In genomic region chr16:72576189-72576588, GRCh38 we compare ENCODE assay signal across 31 cellular contexts.
"Had no signal": no experiment of that assay in that cellular context is flagged by ENCODE, and none has a peak within 500 bp of the region (broad histone marks: within the 10 kb centered on the region; RNA-seq: fewer than 3 reads in every experiment).

No MANE protein-coding gene starts in this region.

- H3K4me3 Mint-ChIP-seq: mesothelial cell of epicardium; naive B cell; natural killer cell; nephron progenitor cell; neural progenitor cell; stimulated activated naive B cell treated with anti-CD40 and anti-IgM and Interleukin-4, amounts not matched to agents 10 μg/mL and 1 μg/mL and 100 μg/mL, for 72 hours had no signal

- H3K27ac ChIP-seq: heart right ventricle, hepatocyte, left lung, neural progenitor cell, neutrophil, parathyroid adenoma, psoas muscle, skin epidermis, stomach, testis, thyroid gland, upper lobe of right lung had no signal

- H3K79me2 ChIP-seq: hepatocyte, parathyroid adenoma had no signal

- ATAC-seq: heart right ventricle; left cardiac atrium; left lung; natural killer cell; psoas muscle; right cardiac atrium; sciatic nerve; stimulated activated naive B cell treated with anti-CD40 and anti-IgM and Interleukin-4, amounts not matched to agents 10 μg/mL and 1 μg/mL and 100 μg/mL, for 72 hours; stimulated activated naive CD8-positive, alpha-beta T cell treated with anti-CD3 and anti-CD28 coated beads, Interleukin-15, Interleukin-2, amounts not matched to agents 100 U/mL and 50 U/mL, for 24 hours; upper lobe of right lung had no signal

- H3K27me3 Mint-ChIP-seq: naive B cell; stimulated activated naive B cell treated with anti-CD40 and anti-IgM and Interleukin-4, amounts not matched to agents 10 μg/mL and 1 μg/mL and 100 μg/mL, for 72 hours had no signal

- H3K4me2 ChIP-seq: hepatocyte, neural progenitor cell had no signal

- H3K36me3 ChIP-seq: heart right ventricle, left lung, neural progenitor cell, neutrophil, stomach, thyroid gland, upper lobe of right lung had no signal

- FAIRE-seq: urothelium cell line had no signal

- H3K9me3 ChIP-seq: heart right ventricle, left lung, neutrophil, psoas muscle, testis, thyroid gland, upper lobe of right lung had no signal

- H3K9ac ChIP-seq: neural progenitor cell, parathyroid adenoma had no signal

- H3K4me1 ChIP-seq: heart right ventricle, left lung, neural progenitor cell, parathyroid adenoma, psoas muscle, stomach, testis, thyroid gland, upper lobe of right lung had no signal

- H2AFZ ChIP-seq: hepatocyte, neural progenitor cell, parathyroid adenoma had no signal

- H3K27me3 ChIP-seq: heart right ventricle, hepatocyte, left lung, neural progenitor cell, neutrophil, stomach, testis, thyroid gland, upper lobe of right lung had no signal

- H3K27ac Mint-ChIP-seq: mesothelial cell of epicardium; natural killer cell; nephron progenitor cell; neural progenitor cell; stimulated activated naive B cell treated with anti-CD40 and anti-IgM and Interleukin-4, amounts not matched to agents 10 μg/mL and 1 μg/mL and 100 μg/mL, for 72 hours had no signal

- DNase-seq: heart right ventricle; islet precursor cell; left cardiac atrium; left lung; mesendoderm; naive B cell; natural killer cell; nephron progenitor cell; occipital lobe; psoas muscle; right cardiac atrium; stimulated activated CD4-positive, alpha-beta T cell treated with anti-CD3 and anti-CD28 coated beads, Interleukin-12 subunit alpha, Interleukin-12 subunit beta, amount 100 ng/mL, for 4 hours; stimulated activated CD4-positive, alpha-beta T cell treated with anti-CD3 and anti-CD28 coated beads, Interleukin-15, amount 100 ng/mL, for 24 hours; stimulated activated CD4-positive, alpha-beta T cell treated with anti-CD3 and anti-CD28 coated beads, Interleukin-2, amount 100 ng/mL, for 24 hours; stimulated activated CD4-positive, alpha-beta T cell treated with anti-CD3 and anti-CD28 coated beads, Interleukin-4, amount 100 ng/mL, for 1 hour; stimulated activated naive B cell treated with anti-CD40 and anti-IgM and Interleukin-4, amounts not matched to agents 10 μg/mL and 1 μg/mL and 100 μg/mL, for 72 hours; stimulated activated naive CD8-positive, alpha-beta T cell treated with anti-CD3 and anti-CD28 coated beads, Interleukin-15, Interleukin-2, amounts not matched to agents 100 U/mL and 50 U/mL, for 24 hours; stomach; testis; thyroid gland; trophoblast cell; upper lobe of right lung had no signal

- H3K4me1 Mint-ChIP-seq: mesothelial cell of epicardium, natural killer cell, nephron progenitor cell, neural progenitor cell had no signal

- H3K9me3 Mint-ChIP-seq: mesothelial cell of epicardium; naive B cell; natural killer cell; stimulated activated naive B cell treated with anti-CD40 and anti-IgM and Interleukin-4, amounts not matched to agents 10 μg/mL and 1 μg/mL and 100 μg/mL, for 72 hours had no signal

- H3K4me3 ChIP-seq: heart right ventricle, hepatocyte, left lung, lung, neural progenitor cell, psoas muscle, skin epidermis, stomach, testis, thyroid gland, upper lobe of right lung had no signal

- H3K36me3 Mint-ChIP-seq: naive B cell, natural killer cell, neural progenitor cell had no signal
